ENCODE assay signal across 18 cellular contexts in the genomic region with DNA sequence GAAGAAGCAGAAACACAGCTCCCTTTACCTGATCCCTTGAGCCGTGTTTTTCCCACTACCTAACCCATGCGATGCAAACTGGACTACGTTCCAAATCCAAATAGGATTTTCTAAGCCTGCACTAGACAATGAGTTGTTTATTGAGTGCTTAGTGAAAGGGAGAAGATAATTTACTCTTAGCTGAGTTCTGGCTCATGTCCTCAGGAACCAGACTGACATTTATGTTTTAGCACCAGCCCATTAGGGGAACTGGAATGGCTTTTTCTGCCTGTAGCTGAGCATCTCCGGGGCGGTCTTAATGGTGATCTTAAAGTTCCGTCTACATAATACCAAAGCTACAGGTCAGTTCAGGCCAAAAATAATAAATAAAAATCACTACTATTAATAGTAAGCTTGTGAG.
DNase-seq lines count a peak whose midpoint lies in the region; ATAC-seq and TF ChIP-seq lines count a peak whose summit lies in the region.
"Had no signal": no experiment of that assay in that cellular context is flagged by ENCODE, and none has a peak within 500 bp of the region (broad histone marks: within the 10 kb centered on the region; RNA-seq: fewer than 3 reads in every experiment).

No MANE protein-coding gene starts in this region.

- peaks cover 6% of the 10 kb centered on the region for H3K36me3 Mint-ChIP-seq in MCF 10A (ENCODE audit: insufficient read depth, unreplicated experiment)
- H3K36me3 Mint-ChIP-seq in naive thymus-derived CD4-positive, alpha-beta T cell, result no peaks in the 10 kb centered on the region
- H3K36me3 Mint-ChIP-seq: CD8-positive, alpha-beta T cell had no signal

- intact Hi-C loops in MCF 10A (cut with micrococcal nuclease) (no loop called here), breast epithelium (cut with DNase I; ENCODE audit: low total_unique reads) (no loop called here), posterior cingulate gyrus (cut with DNase I) (no loop called here)
- intact Hi-C loops in naive thymus-derived CD4-positive, alpha-beta T cell (cut with micrococcal nuclease), result no loop called here

- H3K27me3 ChIP-seq in breast epithelium (no peaks in the 10 kb centered on the region), stomach smooth muscle (ENCODE audit: control insufficient read depth in 1 of 2, insufficient read depth in 2 of 2, low read length in 2 of 2) (no peaks in the 10 kb centered on the region)
- peaks cover 0 to 3% of the 10 kb centered on the region in 2 donors for H3K27me3 ChIP-seq in naive thymus-derived CD4-positive, alpha-beta T cell (ENCODE audit: control insufficient read depth in 2 of 2, insufficient read depth in 2 of 2, low read length in 2 of 2)
- H3K27me3 ChIP-seq: BLaER1 had no signal

- H3K9me3 Mint-ChIP-seq in MCF 10A (ENCODE audit: unreplicated experiment), result no peaks in the 10 kb centered on the region
- peaks cover 0 to 15% (median 4%) of the 10 kb centered on the region in 11 donors for H3K9me3 Mint-ChIP-seq in naive thymus-derived CD4-positive, alpha-beta T cell

- no peaks in the 10 kb centered on the region for H3K4me1 ChIP-seq in breast epithelium
- H3K4me1 ChIP-seq in stomach smooth muscle (ENCODE audit: control insufficient read depth, insufficient read depth, low read length), result peaks cover 3% of the 10 kb centered on the region
- H3K4me1 ChIP-seq in naive thymus-derived CD4-positive, alpha-beta T cell (ENCODE audit: control insufficient read depth in 2 of 2, insufficient read depth in 2 of 2, low read length in 2 of 2), result no peaks in the 10 kb centered on the region
- H3K4me1 ChIP-seq: BLaER1 had no signal

- H3K27ac Mint-ChIP-seq in MCF 10A (ENCODE audit: low read depth, unreplicated experiment), result peak overlapping the region; percentile 97
- no peak overlapping the region for H3K27ac Mint-ChIP-seq in naive thymus-derived CD4-positive, alpha-beta T cell
- H3K27ac Mint-ChIP-seq: CD8-positive, alpha-beta T cell had no signal

- TF ChIP-seq CTCF in MCF 10A (IDR thresholded peaks at IDR 0.05; ENCODE audit: unreplicated experiment), result no peak
- no peak for TF ChIP-seq CTCF in breast epithelium (IDR thresholded peaks at IDR 0.05)
- no peak for TF ChIP-seq CTCF in RWPE1 (conservative IDR thresholded peaks at IDR 0.05; ENCODE audit: low read depth)

- no peak for TF ChIP-seq POLR2A in breast epithelium (IDR thresholded peaks at IDR 0.05)

- POLR2A ChIA-PET in MCF 10A (lab: Yijun Ruan, JAX) (interaction anchor here (0.6 to 28.1 kb wide), 5 partner anchors 9 to 173 kb away, joined by 3 to 1127 read pairs (median 284); partner anchors contain the start of gene ADRB2), RWPE1 (lab: Yijun Ruan, JAX; ENCODE audit: low non-redundant PET) (no interaction called here)
- POLR2A ChIA-PET in naive thymus-derived CD4-positive, alpha-beta T cell (lab: Charles Lee), result no interaction called here

- DNase-seq in MCF 10A (ENCODE audit: unreplicated experiment), result no peak
- DNase-seq in breast epithelium (ENCODE audit: low spot score in 2 of 2), result no peak
- no peak for DNase-seq in RWPE1 (ENCODE audit: low spot score)
- peak; percentile 79 for DNase-seq in islet precursor cell
- no peak for DNase-seq in naive thymus-derived CD4-positive, alpha-beta T cell
- no peak for DNase-seq in posterior cingulate gyrus
- DNase-seq in OCI-M2 (lab: John Stamatoyannopoulos, UW; ENCODE audit: unreplicated experiment), result no peak
- DNase-seq: CD8-positive, alpha-beta T cell; DMS79; GOT3; NCI-H1417; NCI-H187 treated with DMSO at 0.1 percent for 48 hours; NCI-H345; NCI-H526; PC-3 had no signal

- H3K36me3 ChIP-seq in breast epithelium (no peaks in the 10 kb centered on the region), stomach smooth muscle (ENCODE audit: control insufficient read depth in 2 of 2, insufficient read depth in 2 of 2, low read length in 2 of 2) (no peaks in the 10 kb centered on the region)
- no peaks in the 10 kb centered on the region for H3K36me3 ChIP-seq in naive thymus-derived CD4-positive, alpha-beta T cell (ENCODE audit: control insufficient read depth in 2 of 3, insufficient read depth in 3 of 3, low read length in 3 of 3)
- H3K36me3 ChIP-seq: BLaER1 had no signal

- BruUV-seq in MCF 10A (replicated peaks; lab: Mats Ljungman, UMichigan), result no TSS peak

- H3K4me3 Mint-ChIP-seq in MCF 10A (ENCODE audit: unreplicated experiment), result no peak overlapping the region
- H3K4me3 Mint-ChIP-seq in naive thymus-derived CD4-positive, alpha-beta T cell, result no peak overlapping the region
- H3K4me3 Mint-ChIP-seq: CD8-positive, alpha-beta T cell had no signal

- CTCF ChIA-PET in MCF 10A (lab: Yijun Ruan, JAX) (interaction anchor here (0.6 to 38.9 kb wide), 13 partner anchors 7 to 445 kb away, joined by 3 to 1118 read pairs (median 6); no protein-coding TSS in a partner anchor), RWPE1 (lab: Yijun Ruan, JAX) (interaction anchor here (0.8 to 1.6 kb wide), 4 partner anchors 15 to 250 kb away, joined by 3 to 4 read pairs (median 4); no protein-coding TSS in a partner anchor)
- CTCF ChIA-PET in naive thymus-derived CD4-positive, alpha-beta T cell (lab: Charles Lee), result no interaction called here

- H3K27me3 Mint-ChIP-seq in MCF 10A (ENCODE audit: insufficient read depth, unreplicated experiment), result no peaks in the 10 kb centered on the region
- H3K27me3 Mint-ChIP-seq in naive thymus-derived CD4-positive, alpha-beta T cell, result peaks cover 9 to 30% (median 16%) of the 10 kb centered on the region in 5 donors

- H3K9me3 ChIP-seq in breast epithelium (no peaks in the 10 kb centered on the region), stomach smooth muscle (ENCODE audit: control insufficient read depth in 2 of 2, low read length in 2 of 2) (no peaks in the 10 kb centered on the region)
- H3K9me3 ChIP-seq in naive thymus-derived CD4-positive, alpha-beta T cell (ENCODE audit: control insufficient read depth in 2 of 3, low read length in 3 of 3), result no peaks in the 10 kb centered on the region
- H3K9me3 ChIP-seq: BLaER1 had no signal

- no peak overlapping the region for H3K4me3 ChIP-seq in breast epithelium
- H3K4me3 ChIP-seq in stomach smooth muscle (ENCODE audit: low read length in 2 of 2), result peak overlapping the region; percentile 8 to 22
- no peak overlapping the region for H3K4me3 ChIP-seq in naive thymus-derived CD4-positive, alpha-beta T cell (ENCODE audit: low read length)
- H3K4me3 ChIP-seq: BLaER1, GM12878 had no signal

- no peak for ATAC-seq in naive thymus-derived CD4-positive, alpha-beta T cell
- ATAC-seq: CD8-positive, alpha-beta T cell; GM12878; PC-3 had no signal

- H3K4me1 Mint-ChIP-seq in MCF 10A (ENCODE audit: insufficient read depth, unreplicated experiment), result peaks cover 76% of the 10 kb centered on the region
- H3K4me1 Mint-ChIP-seq in naive thymus-derived CD4-positive, alpha-beta T cell, result no peaks in the 10 kb centered on the region

- H3K27ac ChIP-seq in breast epithelium, result no peak overlapping the region
- H3K27ac ChIP-seq in RWPE1, result peak overlapping the region; percentile 52
- no peak overlapping the region for H3K27ac ChIP-seq in stomach smooth muscle (ENCODE audit: low read length)
- no peak overlapping the region for H3K27ac ChIP-seq in naive thymus-derived CD4-positive, alpha-beta T cell (ENCODE audit: low read depth, low read length)
- H3K27ac ChIP-seq: BLaER1 had no signal

- no peak overlapping the region for H3K9ac ChIP-seq in stomach smooth muscle (ENCODE audit: low read length in 2 of 2)
- H3K9ac ChIP-seq: BLaER1 had no signal

Comparison
In these comparisons a context has a peak if more than half of its experiments do, and no peak if none do; other contexts are left out.
1. H3K4me3 ChIP-seq: peak in stomach smooth muscle (2 of 2); none in breast epithelium (0 of 3) and naive thymus-derived CD4-positive, alpha-beta T cell (single experiment).